ENCODE assay signal across 34 cellular contexts in the genomic region with DNA sequence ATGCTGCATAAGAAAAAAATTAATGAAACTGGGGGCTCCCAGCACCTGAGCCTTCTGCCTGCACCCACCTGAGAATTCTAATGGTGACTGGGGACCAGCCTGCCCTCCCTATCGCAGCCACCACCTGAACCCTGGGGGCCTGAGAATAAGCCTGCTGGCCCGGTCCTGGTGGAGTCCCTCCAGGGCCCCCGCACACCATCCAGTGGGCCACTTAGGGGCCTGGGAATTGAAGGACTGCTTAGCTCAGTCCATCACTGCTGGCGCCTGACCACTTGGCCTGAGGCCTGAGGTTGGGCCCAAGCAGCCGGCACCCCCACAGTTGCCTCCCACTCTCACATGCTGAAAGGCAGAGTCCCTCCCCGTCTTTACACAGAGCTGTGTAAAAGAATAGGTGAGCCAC.
"Had no signal": no experiment of that assay in that cellular context is flagged by ENCODE, and none has a peak within 500 bp of the region (broad histone marks: within the 10 kb centered on the region; RNA-seq: fewer than 3 reads in every experiment).

No MANE protein-coding gene starts in this region.

- ATAC-seq: activated CD8-positive, alpha-beta T cell treated with anti-CD3 and anti-CD28 coated beads for 36 hours; activated naive CD4-positive, alpha-beta T cell treated with anti-CD3 and anti-CD28 coated beads, Interleukin-2, amount 50 U/mL, for 72 hours; activated T-cell treated with anti-CD3 and anti-CD28 coated beads, Interleukin-2, amount 50 U/mL, for 4 hours; activated T-cell treated with anti-CD3 and anti-CD28 coated beads, Interleukin-2, amount 50 U/mL, for 72 hours; activated T-helper 17 cell treated with anti-CD3 and anti-CD28 coated beads, Interleukin-2, amount 50 U/mL, for 72 hours; body of pancreas had no signal

- H3K4me3 Mint-ChIP-seq: activated B cell treated with CpG ODN at 0.5 μM for 24 hours; activated CD4-positive, alpha-beta memory T cell treated with anti-CD3 and anti-CD28 coated beads for 36 hours; activated CD4-positive, alpha-beta T cell treated with anti-CD3 and anti-CD28 coated beads, Interleukin-2, amount 10 ng/mL, durations not matched to agents 24 days and 14 days; activated CD8-positive, alpha-beta T cell treated with anti-CD3 and anti-CD28 coated beads for 36 hours; activated naive CD4-positive, alpha-beta T cell treated with anti-CD3 and anti-CD28 coated beads for 36 hours; activated naive CD8-positive, alpha-beta T cell treated with anti-CD3 and anti-CD28 coated beads for 36 hours; activated T-cell treated with anti-CD3 and anti-CD28 coated beads, Interleukin-2, amount 50 U/mL, for 4 hours; activated T-cell treated with anti-CD3 and anti-CD28 coated beads, Interleukin-2, amount 50 U/mL, for 72 hours; activated T-helper 1 cell treated with anti-CD3 and anti-CD28 coated beads, Interleukin-12 subunit alpha, Interleukin-12 subunit beta, Interleukin-2, Interleukin-4 antibody, amounts not matched to agents 30 ng/mL and 10 ng/mL and 1 ng/mL, durations not matched to agents 14 hours and 24 hours and 36 hours; activated T-helper 17 cell treated with anti-CD3 and anti-CD28 coated beads, Interleukin-2, amount 50 U/mL, for 72 hours; T-helper 1 cell treated with Interleukin-12 subunit alpha and Interleukin-12 subunit beta and Interleukin-4 antibody, amounts not matched to agents 30 μg/mL and 1 μg/mL, for 36 hours; T-helper 2 cell treated with Interferon-gamma antibody and Interleukin-4, amounts not matched to agents 5 μg/mL and 100 μg/mL, for 36 hours had no signal

- H3K27ac Mint-ChIP-seq: activated B cell treated with CpG ODN at 0.5 μM for 24 hours; activated CD4-positive, alpha-beta memory T cell treated with anti-CD3 and anti-CD28 coated beads for 36 hours; activated CD4-positive, alpha-beta T cell treated with anti-CD3 and anti-CD28 coated beads, Interleukin-2, amount 10 ng/mL, durations not matched to agents 24 days and 14 days; activated CD8-positive, alpha-beta T cell treated with anti-CD3 and anti-CD28 coated beads for 36 hours; activated naive CD4-positive, alpha-beta T cell treated with anti-CD3 and anti-CD28 coated beads for 36 hours; activated naive CD4-positive, alpha-beta T cell treated with anti-CD3 and anti-CD28 coated beads, Interleukin-2, amount 50 U/mL, for 72 hours; activated T-cell treated with anti-CD3 and anti-CD28 coated beads, Interleukin-2, amount 50 U/mL, for 72 hours; activated T-helper 1 cell treated with anti-CD3 and anti-CD28 coated beads, Interleukin-12 subunit alpha, Interleukin-12 subunit beta, Interleukin-2, Interleukin-4 antibody, amounts not matched to agents 30 ng/mL and 10 ng/mL and 1 ng/mL, durations not matched to agents 14 hours and 24 hours and 36 hours; activated T-helper 17 cell treated with anti-CD3 and anti-CD28 coated beads, Interleukin-2, amount 50 U/mL, for 72 hours; T-helper 1 cell treated with Interleukin-12 subunit alpha and Interleukin-12 subunit beta and Interleukin-4 antibody, amounts not matched to agents 30 μg/mL and 1 μg/mL, for 36 hours; T-helper 2 cell treated with Interferon-gamma antibody and Interleukin-4, amounts not matched to agents 5 μg/mL and 100 μg/mL, for 36 hours had no signal

- H3K9me3 Mint-ChIP-seq: activated T-helper 17 cell treated with anti-CD3 and anti-CD28 coated beads, Interleukin-2, amount 50 U/mL, for 72 hours; T-helper 1 cell treated with Interleukin-12 subunit alpha and Interleukin-12 subunit beta and Interleukin-4 antibody, amounts not matched to agents 30 μg/mL and 1 μg/mL, for 36 hours; T-helper 2 cell treated with Interferon-gamma antibody and Interleukin-4, amounts not matched to agents 5 μg/mL and 100 μg/mL, for 36 hours had no signal

- H3K27ac ChIP-seq: adrenal gland, body of pancreas, brain microvascular endothelial cell, breast epithelium, VCaP had no signal

- H3K4me3 ChIP-seq: adrenal gland, body of pancreas, breast epithelium had no signal

- H3K4me1 Mint-ChIP-seq: activated B cell treated with CpG ODN at 0.5 μM for 24 hours; activated naive CD8-positive, alpha-beta T cell treated with anti-CD3 and anti-CD28 coated beads for 36 hours; activated T-helper 17 cell treated with anti-CD3 and anti-CD28 coated beads, Interleukin-2, amount 50 U/mL, for 72 hours had no signal

- H3K4me1 ChIP-seq: adrenal gland, breast epithelium had no signal

- H3K27me3 ChIP-seq: adrenal gland, body of pancreas, brain microvascular endothelial cell, breast epithelium had no signal

- H3K9me3 ChIP-seq: adrenal gland, body of pancreas had no signal

- H3K27me3 Mint-ChIP-seq: activated B cell treated with CpG ODN at 0.5 μM for 24 hours; activated CD4-positive, alpha-beta memory T cell treated with anti-CD3 and anti-CD28 coated beads for 36 hours; activated CD4-positive, alpha-beta T cell treated with anti-CD3 and anti-CD28 coated beads, Interleukin-2, amount 10 ng/mL, durations not matched to agents 24 days and 14 days; activated CD8-positive, alpha-beta T cell treated with anti-CD3 and anti-CD28 coated beads for 36 hours; activated naive CD8-positive, alpha-beta T cell treated with anti-CD3 and anti-CD28 coated beads for 36 hours; activated T-helper 17 cell treated with anti-CD3 and anti-CD28 coated beads, Interleukin-2, amount 50 U/mL, for 72 hours had no signal

- DNase-seq: activated B cell treated with CpG ODN at 0.5 μM for 24 hours; activated CD4-positive, alpha-beta memory T cell treated with anti-CD3 and anti-CD28 coated beads for 36 hours; activated CD4-positive, alpha-beta T cell treated with anti-CD3 and anti-CD28 coated beads for 4 hours; activated CD4-positive, alpha-beta T cell treated with anti-CD3 and anti-CD28 coated beads, Interleukin-2, amount 10 ng/mL, durations not matched to agents 24 days and 14 days; activated CD4-positive, alpha-beta T cell treated with anti-CD3 and anti-CD28 coated beads, Interleukin-2, amount 50 U/mL, for 1 hour; activated CD4-positive, alpha-beta T cell treated with anti-CD3 and anti-CD28 coated beads, Interleukin-2, amount 50 U/mL, for 4 hours; activated CD4-positive, CD25-positive, alpha-beta regulatory T cell treated with anti-CD3 and anti-CD28 coated beads, Interleukin-2, amount 50 U/mL, for 72 hours; activated CD8-positive, alpha-beta memory T cell treated with anti-CD3 and anti-CD28 coated beads, Interleukin-2, amount 50 U/mL, for 4 hours; activated CD8-positive, alpha-beta T cell treated with anti-CD3 and anti-CD28 coated beads for 36 hours; activated effector memory CD4-positive, alpha-beta T cell treated with anti-CD3 and anti-CD28 coated beads, Interleukin-2, amount 50 U/mL, for 16 hours; activated gamma-delta T cell treated with Interleukin-2 at 50 U/mL for 16 hours; activated naive CD4-positive, alpha-beta T cell; activated naive CD4-positive, alpha-beta T cell treated with anti-CD3 and anti-CD28 coated beads for 36 hours; activated naive CD4-positive, alpha-beta T cell treated with anti-CD3 and anti-CD28 coated beads, Interleukin-2, amount 50 U/mL, for 16 hours; activated naive CD8-positive, alpha-beta T cell treated with anti-CD3 and anti-CD28 coated beads for 36 hours; activated T-cell treated with anti-CD3 and anti-CD28 coated beads for 4 hours; activated T-cell treated with anti-CD3 and anti-CD28 coated beads, Interleukin-2, amount 50 U/mL, for 1 hour; activated T-cell treated with anti-CD3 and anti-CD28 coated beads, Interleukin-2, amount 50 U/mL, for 4 hours; activated T-cell treated with anti-CD3 and anti-CD28 coated beads, Interleukin-2, amount 50 U/mL, for 72 hours; adrenal gland; amniotic stem cell; body of pancreas; brain microvascular endothelial cell; central memory CD4-positive, alpha-beta T cell; T-helper 1 cell; T-helper 2 cell; T-helper 9 cell had no signal

- H3K36me3 ChIP-seq: adrenal gland, brain microvascular endothelial cell, breast epithelium had no signal
